ENCODE assay signal across 16 cellular contexts in genomic region chr1:234488954-234489691, GRCh38. TPM values are rescaled to one million over a fixed set of nuclear protein-coding genes. Genes with fewer than 3 reads are reported as not detected.
A peak's percentile ranks its signal among the peaks of the same experiment; 100 is the strongest.
DNase-seq lines count a peak whose midpoint lies in the region; ATAC-seq and TF ChIP-seq lines count a peak whose summit lies in the region.
"Had no signal": no experiment of that assay in that cellular context is flagged by ENCODE, and none has a peak within 500 bp of the region (broad histone marks: within the 10 kb centered on the region; RNA-seq: fewer than 3 reads in every experiment).

No MANE protein-coding gene starts in this region.

- no peaks in the 10 kb centered on the region for H3K27me3 ChIP-seq in Karpas-422 (ENCODE audit: low read length)
- no peaks in the 10 kb centered on the region for H3K27me3 ChIP-seq in spleen (replicated peaks in 1 of 7)
- H3K27me3 ChIP-seq in right cardiac atrium (ENCODE audit: control insufficient read depth, insufficient read depth) = no peaks in the 10 kb centered on the region
- H3K27me3 ChIP-seq: brain microvascular endothelial cell, dorsolateral prefrontal cortex, esophagus squamous epithelium, right lobe of liver had no signal

- no peaks in the 10 kb centered on the region for H3K9me3 ChIP-seq in Karpas-422 (ENCODE audit: low read length)
- no peaks in the 10 kb centered on the region for H3K9me3 ChIP-seq in spleen
- no peaks in the 10 kb centered on the region for H3K9me3 ChIP-seq in right cardiac atrium (ENCODE audit: control insufficient read depth, low read length)
- H3K9me3 ChIP-seq: esophagus squamous epithelium, right lobe of liver had no signal

- H3K4me3 ChIP-seq in Karpas-422 (ENCODE audit: low read length) = peak overlapping the region; percentile 47; the same call in 1 of the 2 replicates
- no peak overlapping the region for H3K4me3 ChIP-seq in spleen
- H3K4me3 ChIP-seq in right cardiac atrium (ENCODE audit: low read length) = no peak overlapping the region
- H3K4me3 ChIP-seq: dorsolateral prefrontal cortex, esophagus squamous epithelium, right lobe of liver had no signal

- intact Hi-C loops in activated CD4-positive, alpha-beta memory T cell treated with anti-CD3 and anti-CD28 coated beads for 36 hours (cut with micrococcal nuclease) = loop anchor here (1.0 to 5.0 kb wide), 7 partner anchors 10 to 928 kb away; partner anchors contain the start of genes ARID4B, GGPS1 and TARBP1
- intact Hi-C loops in spleen (cut with DNase I; ENCODE audit: low total_unique reads) (no loop called here), right cardiac atrium (cut with DNase I) (no loop called here)

- peak; percentile 20 for DNase-seq in activated CD4-positive, alpha-beta memory T cell treated with anti-CD3 and anti-CD28 coated beads for 36 hours
- DNase-seq in activated CD4-positive, alpha-beta memory T cell treated with anti-CD3 and anti-CD28 coated beads, Interleukin-2, amount 10 ng/mL, durations not matched to agents 7 days and 5 days = no peak
- no peak for DNase-seq in Karpas-422
- no peak for DNase-seq in epithelial cell of prostate (ENCODE audit: low read depth, low spot score)
- DNase-seq in spleen = peak; percentile 13
- no peak for DNase-seq in right cardiac atrium
- DNase-seq in NCI-H446 (lab: John Stamatoyannopoulos, UW) = no peak
- DNase-seq: brain microvascular endothelial cell, dorsolateral prefrontal cortex, esophagus squamous epithelium, NCI-H1092, NCI-H2107, right lobe of liver, T-helper 17 cell had no signal

- H3K36me3 ChIP-seq in Karpas-422 (ENCODE audit: insufficient read depth, low read length) (no peaks in the 10 kb centered on the region), spleen (no peaks in the 10 kb centered on the region)
- H3K36me3 ChIP-seq: brain microvascular endothelial cell, esophagus squamous epithelium, right lobe of liver had no signal

- no peak for ATAC-seq in right cardiac atrium
- no peak for ATAC-seq in HG02759 (IDR thresholded peaks at IDR 0.05; ENCODE audit: unreplicated experiment)
- ATAC-seq: right lobe of liver, T-helper 17 cell had no signal

- H3K4me1 ChIP-seq in Karpas-422 (ENCODE audit: low read length) = peaks cover 26% of the 10 kb centered on the region
- peaks cover 5 to 32% (median 26%) of the 10 kb centered on the region in 6 donors for H3K4me1 ChIP-seq in spleen
- no peaks in the 10 kb centered on the region for H3K4me1 ChIP-seq in right cardiac atrium (ENCODE audit: control insufficient read depth, insufficient read depth, low read length)
- H3K4me1 ChIP-seq: right lobe of liver had no signal

- CTCF ChIA-PET in activated CD4-positive, alpha-beta memory T cell treated with anti-CD3 and anti-CD28 coated beads for 36 hours (lab: Charles Lee) = interaction anchor here (0.6 to 1.4 kb wide), 3 partner anchors 9 to 927 kb away, joined by 3 to 4 read pairs (median 3); no protein-coding TSS in a partner anchor
- CTCF ChIA-PET in activated CD4-positive, alpha-beta memory T cell treated with anti-CD3 and anti-CD28 coated beads, Interleukin-2, amount 10 ng/mL, durations not matched to agents 7 days and 5 days (lab: Charles Lee) = interaction anchor here (0.6 to 2.2 kb wide), 2 partner anchors 11 to 82 kb away, joined by 3 to 15 read pairs; no protein-coding TSS in a partner anchor

- POLR2A ChIA-PET in activated CD4-positive, alpha-beta memory T cell treated with anti-CD3 and anti-CD28 coated beads for 36 hours (lab: Charles Lee) = interaction anchor here (0.8 kb wide), 1 partner anchor 115 kb away, joined by 3 read pairs; no protein-coding TSS in a partner anchor
- POLR2A ChIA-PET in activated CD4-positive, alpha-beta memory T cell treated with anti-CD3 and anti-CD28 coated beads, Interleukin-2, amount 10 ng/mL, durations not matched to agents 7 days and 5 days (lab: Charles Lee) = no interaction called here

- H3K9me3 Mint-ChIP-seq in activated CD4-positive, alpha-beta memory T cell treated with anti-CD3 and anti-CD28 coated beads for 36 hours = no peaks in the 10 kb centered on the region
- H3K9me3 Mint-ChIP-seq in activated CD4-positive, alpha-beta memory T cell treated with anti-CD3 and anti-CD28 coated beads, Interleukin-2, amount 10 ng/mL, durations not matched to agents 7 days and 5 days = no peaks in the 10 kb centered on the region

- no peak overlapping the region for H3K4me3 Mint-ChIP-seq in activated CD4-positive, alpha-beta memory T cell treated with anti-CD3 and anti-CD28 coated beads for 36 hours
- H3K4me3 Mint-ChIP-seq in activated CD4-positive, alpha-beta memory T cell treated with anti-CD3 and anti-CD28 coated beads, Interleukin-2, amount 10 ng/mL, durations not matched to agents 7 days and 5 days = no peak overlapping the region
- H3K4me3 Mint-ChIP-seq: activated naive CD8-positive, alpha-beta T cell; T-helper 17 cell had no signal

- TF ChIP-seq CTCF in spleen (IDR thresholded peaks at IDR 0.05 in 8 of 11, conservative IDR thresholded peaks at IDR 0.05 in 3 of 11) = no peak

- peak overlapping the region; percentile 57; the same call in 1 of the 2 replicates for H2AFZ ChIP-seq in Karpas-422 (ENCODE audit: low read length)

- no peaks in the 10 kb centered on the region for H3K79me2 ChIP-seq in Karpas-422 (ENCODE audit: low read length)

- peak overlapping the region; percentile 64 for H3K4me2 ChIP-seq in Karpas-422 (ENCODE audit: low read depth, low read length, poor library complexity, severe bottlenecking)

- H3K9ac ChIP-seq in Karpas-422 (ENCODE audit: low read length) = peak overlapping the region; percentile 54

- no peak overlapping the region for H3K27ac Mint-ChIP-seq in activated CD4-positive, alpha-beta memory T cell treated with anti-CD3 and anti-CD28 coated beads for 36 hours
- no peak overlapping the region for H3K27ac Mint-ChIP-seq in activated CD4-positive, alpha-beta memory T cell treated with anti-CD3 and anti-CD28 coated beads, Interleukin-2, amount 10 ng/mL, durations not matched to agents 7 days and 5 days
- H3K27ac Mint-ChIP-seq: activated naive CD8-positive, alpha-beta T cell; T-helper 17 cell had no signal

- no peaks in the 10 kb centered on the region for H3K36me3 Mint-ChIP-seq in activated CD4-positive, alpha-beta memory T cell treated with anti-CD3 and anti-CD28 coated beads for 36 hours
- no peaks in the 10 kb centered on the region for H3K36me3 Mint-ChIP-seq in activated CD4-positive, alpha-beta memory T cell treated with anti-CD3 and anti-CD28 coated beads, Interleukin-2, amount 10 ng/mL, durations not matched to agents 7 days and 5 days (ENCODE audit: low read depth)
- H3K36me3 Mint-ChIP-seq: activated naive CD8-positive, alpha-beta T cell had no signal

- H3K27ac ChIP-seq in Karpas-422 (ENCODE audit: low read length) = no peak overlapping the region
- H3K27ac ChIP-seq in epithelial cell of prostate = peak overlapping the region; percentile 1
- peak overlapping the region in 1 of 8 donors; percentile 11 for H3K27ac ChIP-seq in spleen
- no peak overlapping the region for H3K27ac ChIP-seq in right cardiac atrium (ENCODE audit: low read length)
- H3K27ac ChIP-seq: brain microvascular endothelial cell, dorsolateral prefrontal cortex, esophagus squamous epithelium, right lobe of liver had no signal

- no peaks in the 10 kb centered on the region for H4K20me1 ChIP-seq in Karpas-422 (ENCODE audit: insufficient read depth, low read depth, low read length)

- 79 to 91% (median 89%) methylated on average over 11 of the region's 11 CpGs for WGBS in spleen, 5 donors
- WGBS in right cardiac atrium = 89% methylated on average over 11 of the region's 11 CpGs

- H3K27me3 Mint-ChIP-seq in activated CD4-positive, alpha-beta memory T cell treated with anti-CD3 and anti-CD28 coated beads for 36 hours = peaks cover 3% of the 10 kb centered on the region
- no peaks in the 10 kb centered on the region for H3K27me3 Mint-ChIP-seq in activated CD4-positive, alpha-beta memory T cell treated with anti-CD3 and anti-CD28 coated beads, Interleukin-2, amount 10 ng/mL, durations not matched to agents 7 days and 5 days
- H3K27me3 Mint-ChIP-seq: activated naive CD8-positive, alpha-beta T cell had no signal

- TF ChIP-seq POLR2A in spleen (IDR thresholded peaks at IDR 0.05) = no peak

- H3K9me2 ChIP-seq in Karpas-422 (replicated peaks; ENCODE audit: insufficient read depth, low read length) = no peaks in the 10 kb centered on the region

- H3K4me1 Mint-ChIP-seq in activated CD4-positive, alpha-beta memory T cell treated with anti-CD3 and anti-CD28 coated beads for 36 hours (ENCODE audit: low read depth) = peaks cover 43% of the 10 kb centered on the region
- H3K4me1 Mint-ChIP-seq in activated CD4-positive, alpha-beta memory T cell treated with anti-CD3 and anti-CD28 coated beads, Interleukin-2, amount 10 ng/mL, durations not matched to agents 7 days and 5 days = peaks cover 43% of the 10 kb centered on the region

RNA-seq across cellular contexts. Expression of gene TARBP1, which starts 10.1 kb away (rescaled TPM):
- 10 to 100 TPM; 28.9 to 30.1 TPM for total RNA-seq in activated CD4-positive, alpha-beta memory T cell treated with anti-CD3 and anti-CD28 coated beads for 36 hours
- 10 to 100 TPM; 24.8 to 25.0 TPM for total RNA-seq in activated CD4-positive, alpha-beta memory T cell treated with anti-CD3 and anti-CD28 coated beads, Interleukin-2, amount 10 ng/mL, durations not matched to agents 7 days and 5 days
- 27.9 and 70.9 TPM in 2 replicates for total RNA-seq in Karpas-422 (2014; rRNA removed; shearing (Covaris generic); ENCODE audit: low replicate concordance)
- total RNA-seq in spleen (10 to 100 TPM; 27.1 to 41.7 (median 38.9) TPM), right cardiac atrium (10 to 100 TPM; 10.7 to 12.0 (median 11.4) TPM)
- polyA plus RNA-seq in spleen (10 to 100 TPM; 41.1 to 99.7 (median 50.1) TPM), right cardiac atrium (10.8 TPM)

Comparison
In these comparisons a context has a peak if more than half of its experiments do, and no peak if none do; other contexts are left out.
1. DNase-seq: peak in activated CD4-positive, alpha-beta memory T cell treated with anti-CD3 and anti-CD28 coated beads for 36 hours (single experiment) and spleen (single experiment); none in activated CD4-positive, alpha-beta memory T cell treated with anti-CD3 and anti-CD28 coated beads, Interleukin-2, amount 10 ng/mL, durations not matched to agents 7 days and 5 days (single experiment), Karpas-422 (single experiment), epithelial cell of prostate (single experiment), right cardiac atrium (0 of 3) and NCI-H446 (0 of 2).